In genomic region chr16:2709588-2709984, GRCh38 we compare ENCODE assay signal across 22 cellular contexts.
"Had no signal": no experiment of that assay in that cellular context is flagged by ENCODE, and none has a peak within 500 bp of the region (broad histone marks: within the 10 kb centered on the region; RNA-seq: fewer than 3 reads in every experiment).

No MANE protein-coding gene starts in this region.

- H3K9me3 ChIP-seq: esophagus squamous epithelium, suprapubic skin, transverse colon, upper lobe of right lung, uterus had no signal

- H3K9me3 Mint-ChIP-seq: effector memory CD8-positive, alpha-beta T cell; memory B cell; natural killer cell; stimulated activated naive CD8-positive, alpha-beta T cell treated with anti-CD3 and anti-CD28 coated beads, Interleukin-15, amount 100 ng/mL, for 72 hours had no signal

- H3K27ac Mint-ChIP-seq: effector memory CD8-positive, alpha-beta T cell; memory B cell; natural killer cell; progenitor cell of endocrine pancreas; stimulated activated naive CD8-positive, alpha-beta T cell treated with anti-CD3 and anti-CD28 coated beads, Interleukin-15, amount 100 ng/mL, for 72 hours had no signal

- H3K4me1 ChIP-seq: parathyroid adenoma, transverse colon, upper lobe of right lung, uterus had no signal

- H3K9ac ChIP-seq: parathyroid adenoma had no signal

- H3K4me3 Mint-ChIP-seq: effector memory CD8-positive, alpha-beta T cell; memory B cell; natural killer cell; stimulated activated naive CD8-positive, alpha-beta T cell treated with anti-CD3 and anti-CD28 coated beads, Interleukin-15, amount 100 ng/mL, for 72 hours had no signal

- H3K4me1 Mint-ChIP-seq: natural killer cell had no signal

- H3K36me3 ChIP-seq: uterus had no signal

- H3K36me3 Mint-ChIP-seq: natural killer cell had no signal

- ATAC-seq: effector memory CD8-positive, alpha-beta T cell; left lobe of liver; natural killer cell; stimulated activated naive CD8-positive, alpha-beta T cell treated with anti-CD3 and anti-CD28 coated beads, Interleukin-15, amount 100 ng/mL, for 72 hours; upper lobe of right lung had no signal

- H3K27me3 ChIP-seq: esophagus squamous epithelium, suprapubic skin, upper lobe of right lung, uterus had no signal

- H3K27ac ChIP-seq: esophagus squamous epithelium, parathyroid adenoma, skin epidermis, suprapubic skin, transverse colon, upper lobe of right lung, uterus had no signal

- DNase-seq: cortex of kidney; effector memory CD8-positive, alpha-beta T cell; erythroblast; esophagus squamous epithelium; foreskin melanocyte; head of caudate nucleus; natural killer cell; occipital lobe; stimulated activated CD4-positive, alpha-beta T cell treated with anti-CD3 and anti-CD28 coated beads, Interleukin-15, amount 100 ng/mL, for 24 hours; stimulated activated CD4-positive, alpha-beta T cell treated with anti-CD3 and anti-CD28 coated beads, Interleukin-2, amount 100 ng/mL, for 48 hours; stimulated activated naive CD4-positive, alpha-beta T cell; stimulated activated naive CD8-positive, alpha-beta T cell treated with anti-CD3 and anti-CD28 coated beads, Interleukin-15, amount 100 ng/mL, for 72 hours; transverse colon; upper lobe of right lung; uterus had no signal

- H3K4me3 ChIP-seq: esophagus squamous epithelium, lung, skin epidermis, suprapubic skin, transverse colon, upper lobe of right lung, uterus had no signal

- H3K27me3 Mint-ChIP-seq: effector memory CD8-positive, alpha-beta T cell had no signal
